ENCODE assay signal across 8 cellular contexts in genomic region chr3:171457263-171458055, GRCh38. TPM values are rescaled to one million over a fixed set of nuclear protein-coding genes. Genes with fewer than 3 reads are reported as not detected.
DNase-seq lines count a peak whose midpoint lies in the region; ATAC-seq and TF ChIP-seq lines count a peak whose summit lies in the region.

No MANE protein-coding gene starts in this region.

- H3K27ac ChIP-seq in urinary bladder (ENCODE audit: low read depth), result no peak overlapping the region
- no peak overlapping the region for H3K27ac ChIP-seq in right lobe of liver

- intact Hi-C loops in sciatic nerve (cut with DNase I), result no loop called here
- intact Hi-C loops in right lobe of liver (cut with DNase I), result no loop called here

- 33% methylated on average over 10 of the region's 10 CpGs for WGBS in urinary bladder
- WGBS in right lobe of liver (ENCODE audit: insufficient coverage, low coverage, low lambda C conversion rate, missing lambda C conversion rate), result 42% methylated on average over 10 of the region's 10 CpGs

- ATAC-seq in sciatic nerve, result no peak
- ATAC-seq in right lobe of liver, result no peak

- H3K4me3 ChIP-seq in choroid plexus epithelial cell (ENCODE audit: low read depth, low read length), result peak overlapping the region; percentile 84
- peak overlapping the region; percentile 71 for H3K4me3 ChIP-seq in urinary bladder (ENCODE audit: low read depth, low read length)
- no peak overlapping the region for H3K4me3 ChIP-seq in right lobe of liver

- DNase-seq in stimulated activated CD4-positive, alpha-beta T cell treated with anti-CD3 and anti-CD28 coated beads, Interleukin-15, amount 100 ng/mL, for 24 hours, result peak; percentile 15
- no peak for DNase-seq in stimulated activated CD4-positive, alpha-beta T cell treated with anti-CD3 and anti-CD28 coated beads, Interleukin-12 subunit alpha, Interleukin-12 subunit beta, amount 100 ng/mL, for 4 hours
- no peak for DNase-seq in choroid plexus epithelial cell (ENCODE audit: low read depth)
- peak; percentile 44 for DNase-seq in midbrain (lab: John Stamatoyannopoulos, UW)
- DNase-seq in sciatic nerve (ENCODE audit: low spot score), result no peak
- no peak for DNase-seq in right lobe of liver
- no peak for DNase-seq in AG08396 (ENCODE audit: low spot score)

- H3K9me3 ChIP-seq in right lobe of liver, result no peaks in the 10 kb centered on the region

- peaks cover 1% of the 10 kb centered on the region for H3K4me1 ChIP-seq in urinary bladder (ENCODE audit: insufficient read depth)
- peaks cover 0 to 12% (median 3%) of the 10 kb centered on the region in 4 donors for H3K4me1 ChIP-seq in right lobe of liver

- no peaks in the 10 kb centered on the region for H3K36me3 ChIP-seq in urinary bladder (ENCODE audit: insufficient read depth)
- H3K36me3 ChIP-seq in right lobe of liver, result no peaks in the 10 kb centered on the region

- no peak for TF ChIP-seq POLR2A in right lobe of liver (IDR thresholded peaks at IDR 0.05)

- TF ChIP-seq CTCF in choroid plexus epithelial cell (conservative IDR thresholded peaks at IDR 0.05; ENCODE audit: low read depth, low read length) (no peak), right lobe of liver (IDR thresholded peaks at IDR 0.05) (no peak)

- no peaks in the 10 kb centered on the region for H3K27me3 ChIP-seq in right lobe of liver

RNA-seq across cellular contexts. Expression of gene TNIK, which starts 2.7 kb away (rescaled TPM):
- 26.6 TPM for total RNA-seq in urinary bladder
- polyA plus RNA-seq in urinary bladder, result 6.5 TPM
- total RNA-seq in sciatic nerve, result 9.5 TPM
- 1 to 10 TPM; 5.2 to 8.0 (median 6.8) TPM for total RNA-seq in right lobe of liver

Comparison
In these comparisons a context has a peak if more than half of its experiments do, and no peak if none do; other contexts are left out.
1. DNase-seq: peak in stimulated activated CD4-positive, alpha-beta T cell treated with anti-CD3 and anti-CD28 coated beads, Interleukin-15, amount 100 ng/mL, for 24 hours (single experiment) and midbrain (single experiment); none in stimulated activated CD4-positive, alpha-beta T cell treated with anti-CD3 and anti-CD28 coated beads, Interleukin-12 subunit alpha, Interleukin-12 subunit beta, amount 100 ng/mL, for 4 hours (single experiment), choroid plexus epithelial cell (single experiment), sciatic nerve (single experiment), right lobe of liver (0 of 3) and AG08396 (single experiment).
2. H3K4me3 ChIP-seq: peak in choroid plexus epithelial cell (single experiment) and urinary bladder (single experiment); none in right lobe of liver (0 of 3).